In the genomic region with DNA sequence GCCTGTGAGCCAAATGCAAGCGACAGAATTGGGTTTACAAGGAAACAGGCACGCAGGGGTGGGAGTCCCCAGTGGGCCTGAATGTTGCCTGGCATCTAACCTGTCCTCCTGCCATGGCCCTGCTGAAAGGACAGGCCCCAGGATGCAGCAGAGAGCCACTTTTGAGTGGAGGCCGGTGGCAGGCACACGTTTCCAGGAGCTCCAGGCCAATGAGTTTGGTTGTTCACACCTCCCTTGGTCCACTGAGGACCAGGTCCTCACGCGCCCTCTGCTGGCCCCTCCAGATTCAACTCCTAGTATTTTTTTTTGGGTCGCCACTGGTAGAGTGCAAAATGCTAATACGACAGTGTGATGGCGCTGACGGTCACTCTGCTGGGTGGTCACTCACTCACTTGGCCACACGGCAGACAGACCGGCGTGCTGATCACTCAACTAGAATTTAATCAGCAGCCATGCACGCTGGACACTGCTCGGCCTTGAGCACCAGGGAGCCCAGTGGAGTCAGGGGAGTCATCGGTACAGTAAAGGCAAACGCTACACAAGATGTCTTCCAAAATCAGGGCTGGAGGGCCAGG, we compare ENCODE assay signal across 8 cellular contexts.
A peak's percentile ranks its signal among the peaks of the same experiment; 100 is the strongest.
DNase-seq lines count a peak whose midpoint lies in the region; ATAC-seq and TF ChIP-seq lines count a peak whose summit lies in the region.

No MANE protein-coding gene starts in this region.

- peaks cover 0 to 1% of the 10 kb centered on the region in 2 donors for H3K36me3 Mint-ChIP-seq in activated T-cell treated with anti-CD3 and anti-CD28 coated beads, Interleukin-2, amount 50 U/mL, for 72 hours (ENCODE audit: insufficient read depth in 2 of 2)
- peaks cover 22% of the 10 kb centered on the region for H3K36me3 Mint-ChIP-seq in progenitor cell of endocrine pancreas (ENCODE audit: insufficient read depth)

- H3K9me3 Mint-ChIP-seq in activated T-cell treated with anti-CD3 and anti-CD28 coated beads, Interleukin-2, amount 50 U/mL, for 72 hours = no peaks in the 10 kb centered on the region
- no peaks in the 10 kb centered on the region for H3K9me3 Mint-ChIP-seq in progenitor cell of endocrine pancreas (ENCODE audit: low read depth)

- peaks cover 0 to 28% (median 0%) of the 10 kb centered on the region in 3 donors for H3K36me3 ChIP-seq in Peyer's patch

- TF ChIP-seq POLR2A in Peyer's patch (IDR thresholded peaks at IDR 0.05) = no peak

- H3K4me1 ChIP-seq in Peyer's patch (peaks cover 0 to 1% (median 0%) of the 10 kb centered on the region in 4 donors), foreskin keratinocyte (no peaks in the 10 kb centered on the region)

- H3K27ac Mint-ChIP-seq in activated T-cell treated with anti-CD3 and anti-CD28 coated beads, Interleukin-2, amount 50 U/mL, for 72 hours = no peak overlapping the region
- H3K27ac Mint-ChIP-seq in progenitor cell of endocrine pancreas = no peak overlapping the region

- no peaks in the 10 kb centered on the region for H3K9me3 ChIP-seq in Peyer's patch

- H3K27me3 ChIP-seq in Peyer's patch (no peaks in the 10 kb centered on the region), foreskin keratinocyte (no peaks in the 10 kb centered on the region)

- no peak overlapping the region for H3K4me3 Mint-ChIP-seq in activated T-cell treated with anti-CD3 and anti-CD28 coated beads, Interleukin-2, amount 50 U/mL, for 72 hours
- no peak overlapping the region for H3K4me3 Mint-ChIP-seq in progenitor cell of endocrine pancreas (ENCODE audit: low read depth)

- peak; percentile 37 to 53 (median 43) for TF ChIP-seq CTCF in Peyer's patch (IDR thresholded peaks at IDR 0.05)
- TF ChIP-seq CTCF in foreskin keratinocyte (conservative IDR thresholded peaks at IDR 0.05) = peak; percentile 76
- TF ChIP-seq CTCF in progenitor cell of endocrine pancreas (IDR thresholded peaks at IDR 0.05; ENCODE audit: unreplicated experiment) = peak; percentile 78

- H3K27ac ChIP-seq in Peyer's patch (no peak overlapping the region), foreskin keratinocyte (no peak overlapping the region)

- peak; percentile 63 for ATAC-seq in HG03442 (IDR thresholded peaks at IDR 0.05; ENCODE audit: unreplicated experiment)
- peak; percentile 49 to 54 for ATAC-seq in activated T-cell treated with anti-CD3 and anti-CD28 coated beads, Interleukin-2, amount 50 U/mL, for 72 hours (replicated peaks in 1 of 2)
- peak; percentile 57 for ATAC-seq in foreskin keratinocyte
- ATAC-seq in GM18909 (IDR thresholded peaks at IDR 0.05; ENCODE audit: poor library complexity, unreplicated experiment) = no peak

- DNase-seq in EH (ENCODE audit: low read depth) (peak; percentile 72), Peyer's patch (peak; percentile 61 to 78 (median 65)), foreskin keratinocyte (peak; percentile 8 to 39), progenitor cell of endocrine pancreas (ENCODE audit: low spot score, unreplicated experiment) (peak; percentile 61), NCI-H187 (lab: John Stamatoyannopoulos, UW) (no peak)
- peak; percentile 69 to 77 for DNase-seq in activated T-cell treated with anti-CD3 and anti-CD28 coated beads, Interleukin-2, amount 50 U/mL, for 72 hours

- no peak overlapping the region for H3K4me3 ChIP-seq in Peyer's patch

- H3K4me1 Mint-ChIP-seq in activated T-cell treated with anti-CD3 and anti-CD28 coated beads, Interleukin-2, amount 50 U/mL, for 72 hours (ENCODE audit: low read depth) = peaks cover 17% of the 10 kb centered on the region
- no peaks in the 10 kb centered on the region for H3K4me1 Mint-ChIP-seq in progenitor cell of endocrine pancreas (ENCODE audit: low read depth)

- H3K27me3 Mint-ChIP-seq in activated T-cell treated with anti-CD3 and anti-CD28 coated beads, Interleukin-2, amount 50 U/mL, for 72 hours (ENCODE audit: low read depth) = peaks cover 5% of the 10 kb centered on the region
- no peaks in the 10 kb centered on the region for H3K27me3 Mint-ChIP-seq in progenitor cell of endocrine pancreas

Comparison
In these comparisons a context has a peak if more than half of its experiments do, and no peak if none do; other contexts are left out.
1. DNase-seq: peak in EH (single experiment), Peyer's patch (3 of 3), activated T-cell treated with anti-CD3 and anti-CD28 coated beads, Interleukin-2, amount 50 U/mL, for 72 hours (2 of 2), foreskin keratinocyte (2 of 2) and progenitor cell of endocrine pancreas (single experiment); none in NCI-H187 (0 of 2).
2. Peak in every context shown above with its lines, with median percentiles within 50 percentile points of each other: CTCF ChIP-seq.